14 cellular contexts compared by ENCODE assay signal in the genomic region with DNA sequence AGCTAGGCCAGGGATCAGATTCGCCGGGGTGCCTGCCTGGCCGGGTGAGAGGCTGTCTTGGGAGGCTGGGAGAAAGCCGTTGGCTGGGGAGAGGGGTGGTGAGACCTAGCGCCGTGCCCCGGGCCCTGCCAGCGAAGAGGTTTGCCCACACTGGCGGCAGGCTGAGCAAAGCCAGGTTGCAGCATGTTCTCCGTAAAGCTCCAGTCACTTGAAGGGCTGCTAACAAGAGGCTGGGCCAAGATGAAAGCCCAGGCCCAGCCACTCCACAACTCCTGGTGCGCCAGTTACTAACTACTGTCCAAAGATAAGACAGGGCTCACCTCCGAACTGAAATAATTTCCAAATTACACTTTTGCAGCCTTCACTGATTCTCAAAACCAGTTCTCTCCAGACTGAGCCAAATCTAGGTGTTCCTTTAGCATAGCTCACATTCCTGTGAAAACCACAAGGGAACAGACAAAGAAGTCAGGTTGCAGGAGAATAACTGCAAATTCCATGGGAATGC. TPM values are rescaled to one million over a fixed set of nuclear protein-coding genes. Genes with fewer than 3 reads are reported as not detected.
A peak's percentile ranks its signal among the peaks of the same experiment; 100 is the strongest.
DNase-seq lines count a peak whose midpoint lies in the region; ATAC-seq and TF ChIP-seq lines count a peak whose summit lies in the region.
"Had no signal": no experiment of that assay in that cellular context is flagged by ENCODE, and none has a peak within 500 bp of the region (broad histone marks: within the 10 kb centered on the region; RNA-seq: fewer than 3 reads in every experiment).

No MANE protein-coding gene starts in this region.

- TF ChIP-seq CTCF in Caco-2 (IDR thresholded peaks at IDR 0.05; ENCODE audit: insufficient read depth in 1 of 2, low read depth in 1 of 2, low read length in 1 of 2, severe bottlenecking in 1 of 2, unreplicated experiment in 1 of 2) (no peak), foreskin keratinocyte (conservative IDR thresholded peaks at IDR 0.05) (no peak), nephron progenitor cell (IDR thresholded peaks at IDR 0.05) (no peak), natural killer cell (IDR thresholded peaks at IDR 0.05) (no peak)

- POLR2A ChIA-PET in Caco-2 (lab: Charles Lee), result interaction anchor here (1.2 kb wide), 1 partner anchor 45 kb away, joined by 3 read pairs; a partner anchor contains a TSS

- CTCF ChIA-PET in Caco-2 (lab: Charles Lee), result no interaction called here

- H3K4me3 ChIP-seq in Caco-2 (ENCODE audit: low read depth, low read length), result no peak overlapping the region
- H3K4me3 ChIP-seq: transverse colon had no signal

- H3K4me1 ChIP-seq in Caco-2 (no peaks in the 10 kb centered on the region; the same call in 1 of the 2 replicates), foreskin keratinocyte (peaks cover 42% of the 10 kb centered on the region)

- H3K9me3 ChIP-seq in Caco-2, result no peaks in the 10 kb centered on the region
- H3K9me3 ChIP-seq: transverse colon had no signal

- H3K27me3 ChIP-seq in Caco-2 (replicated peaks; ENCODE audit: control insufficient read depth, insufficient read depth, low read length) (no peaks in the 10 kb centered on the region), foreskin keratinocyte (no peaks in the 10 kb centered on the region)
- H3K27me3 ChIP-seq: transverse colon had no signal

- peak overlapping the region; percentile 7 for H3K4me3 Mint-ChIP-seq in Caco-2 (ENCODE audit: unreplicated experiment)
- no peak overlapping the region for H3K4me3 Mint-ChIP-seq in nephron progenitor cell
- no peak overlapping the region for H3K4me3 Mint-ChIP-seq in natural killer cell
- H3K4me3 Mint-ChIP-seq: CD8-positive, alpha-beta T cell; naive B cell had no signal

- H3K27me3 Mint-ChIP-seq in Caco-2 (ENCODE audit: insufficient read depth, unreplicated experiment) (no peaks in the 10 kb centered on the region), nephron progenitor cell (ENCODE audit: low read depth, poor library complexity) (peaks cover 2% of the 10 kb centered on the region), natural killer cell (ENCODE audit: low read depth in 2 of 2) (no peaks in the 10 kb centered on the region)
- H3K27me3 Mint-ChIP-seq: naive B cell had no signal

- BruUV-seq in Caco-2 (replicated peaks; lab: Mats Ljungman, UMichigan), result no TSS peak

- peak; percentile 15 for ATAC-seq in foreskin keratinocyte
- ATAC-seq in natural killer cell, result no peak
- ATAC-seq in GM19023 (IDR thresholded peaks at IDR 0.05; ENCODE audit: unreplicated experiment), result no peak
- no peak for ATAC-seq in GM21576 (IDR thresholded peaks at IDR 0.05; ENCODE audit: unreplicated experiment)
- ATAC-seq: CD8-positive, alpha-beta T cell had no signal

- intact Hi-C loops in Caco-2 (cut with micrococcal nuclease; ENCODE audit: unreplicated experiment), result no loop called here
- intact Hi-C loops in natural killer cell (cut with micrococcal nuclease), result no loop called here

- H3K27ac Mint-ChIP-seq in Caco-2 (ENCODE audit: unreplicated experiment), result peak overlapping the region; percentile 49
- peak overlapping the region; percentile 95 for H3K27ac Mint-ChIP-seq in nephron progenitor cell
- no peak overlapping the region for H3K27ac Mint-ChIP-seq in natural killer cell
- H3K27ac Mint-ChIP-seq: CD8-positive, alpha-beta T cell; naive B cell had no signal

- H3K36me3 ChIP-seq in Caco-2 (ENCODE audit: control insufficient read depth, insufficient read depth, low read length), result no peaks in the 10 kb centered on the region; the same call in 1 of the 2 replicates

- H3K4me1 Mint-ChIP-seq in Caco-2 (ENCODE audit: low read depth, unreplicated experiment), result peaks cover 27% of the 10 kb centered on the region
- peaks cover 38% of the 10 kb centered on the region for H3K4me1 Mint-ChIP-seq in nephron progenitor cell
- peaks cover 31 to 36% of the 10 kb centered on the region in 2 donors for H3K4me1 Mint-ChIP-seq in natural killer cell

- H3K36me3 Mint-ChIP-seq in Caco-2 (ENCODE audit: insufficient read depth, unreplicated experiment) (peaks cover 91% of the 10 kb centered on the region), nephron progenitor cell (ENCODE audit: low read depth) (peaks cover 57% of the 10 kb centered on the region), natural killer cell (no peaks in the 10 kb centered on the region)

- DNase-seq in Caco-2 (no peak), SW480 (ENCODE audit: low spot score) (peak; percentile 25), foreskin keratinocyte (peak; percentile 58 to 81), nephron progenitor cell (no peak), dermis blood vessel endothelial cell (no peak), natural killer cell (no peak)
- DNase-seq: CD8-positive, alpha-beta T cell; naive B cell; NCI-H1105 treated with DMSO at 0.1 percent for 48 hours; stimulated activated CD4-positive, alpha-beta T cell treated with anti-CD3 and anti-CD28 coated beads, Interleukin-2, amount 100 ng/mL, for 24 hours; stimulated activated CD8-positive, alpha-beta memory T cell treated with anti-CD3 and anti-CD28 coated beads, Interleukin-4, amount 100 ng/mL, for 48 hours; transverse colon had no signal

- H3K9me3 Mint-ChIP-seq in Caco-2 (ENCODE audit: unreplicated experiment) (no peaks in the 10 kb centered on the region), nephron progenitor cell (no peaks in the 10 kb centered on the region), natural killer cell (no peaks in the 10 kb centered on the region)
- H3K9me3 Mint-ChIP-seq: CD8-positive, alpha-beta T cell; naive B cell had no signal

- H3K27ac ChIP-seq in foreskin keratinocyte, result no peak overlapping the region
- H3K27ac ChIP-seq: transverse colon had no signal

RNA-seq across cellular contexts. Expression of a gene that starts 16.3 kb away (rescaled TPM):
- total RNA-seq in Caco-2 (2022), result 117 and 118 TPM in 2 replicates
- total RNA-seq in foreskin keratinocyte, result 79.7 and 85.2 TPM in 2 replicates
- polyA plus RNA-seq in foreskin keratinocyte, result 53.5 and 62.5 TPM in 2 replicates
- 43.2 and 98.7 TPM in 2 replicates for total RNA-seq in dermis blood vessel endothelial cell
- 10 to 100 TPM; 36.9 to 43.9 (median 43.8) TPM for total RNA-seq in natural killer cell

RNA-seq across cellular contexts. Expression of a gene that starts 45.7 kb away (rescaled TPM):
- total RNA-seq in Caco-2 (2022) (129 and 146 TPM in 2 replicates), foreskin keratinocyte (63.0 and 67.5 TPM in 2 replicates), dermis blood vessel endothelial cell (44.0 and 53.4 TPM in 2 replicates), natural killer cell (100 to 1,000 TPM in 1 of 3 donors, 10 to 100 TPM in 2; 83.3 to 116 (median 89.4) TPM)
- polyA plus RNA-seq in foreskin keratinocyte, result 50.0 and 53.9 TPM in 2 replicates

Comparison
In these comparisons a context has a peak if more than half of its experiments do, and no peak if none do; other contexts are left out.
1. DNase-seq: peak in SW480 (single experiment) and foreskin keratinocyte (2 of 2); none in Caco-2 (0 of 2), nephron progenitor cell (single experiment), dermis blood vessel endothelial cell (single experiment) and natural killer cell (single experiment).
2. H3K27ac Mint-ChIP-seq: peak in Caco-2 (single experiment) and nephron progenitor cell (single experiment); none in natural killer cell (0 of 2).